ENCODE assay signal across 20 cellular contexts in genomic region chr20:4885877-4886276, GRCh38.
DNase-seq lines count a peak whose midpoint lies in the region; ATAC-seq and TF ChIP-seq lines count a peak whose summit lies in the region.
"Had no signal": no experiment of that assay in that cellular context is flagged by ENCODE, and none has a peak within 500 bp of the region (broad histone marks: within the 10 kb centered on the region; RNA-seq: fewer than 3 reads in every experiment).

No MANE protein-coding gene starts in this region.

- H3K36me3 Mint-ChIP-seq in T-helper 17 cell (ENCODE audit: low read depth), result peaks cover 11% of the 10 kb centered on the region

- peaks cover 5 to 18% of the 10 kb centered on the region in 2 experiments for H3K4me1 ChIP-seq in neutrophil (ENCODE audit: control insufficient read depth in 1 of 2, insufficient read depth in 1 of 2, low read depth in 1 of 2, low read length in 1 of 2)
- H3K4me1 ChIP-seq: BLaER1 had no signal

- H3K27ac Mint-ChIP-seq in T-helper 17 cell, result no peak overlapping the region
- H3K27ac Mint-ChIP-seq: CD8-positive, alpha-beta T cell had no signal

- H3K36me3 ChIP-seq in neutrophil, result peaks cover 21% of the 10 kb centered on the region

- in situ Hi-C loops in KBM-7 (cut with MboI; ENCODE audit: low pct_unique_long_range_greater_than_20kb, low sequenced_read_pairs), result no loop called here

- no peaks in the 10 kb centered on the region for H3K27me3 Mint-ChIP-seq in T-helper 17 cell

- H3K27ac ChIP-seq in coronary artery, result no peak overlapping the region
- peak overlapping the region; percentile 32 for H3K27ac ChIP-seq in neutrophil
- H3K27ac ChIP-seq: BLaER1, KMS-11 had no signal

- H3K9me3 ChIP-seq in neutrophil, result no peaks in the 10 kb centered on the region
- no peaks in the 10 kb centered on the region for H3K9me3 ChIP-seq in T-helper 17 cell (ENCODE audit: control insufficient read depth, low read length, poor library complexity, severe bottlenecking)
- H3K9me3 ChIP-seq: BLaER1 had no signal

- H3K27me3 ChIP-seq in neutrophil, result no peaks in the 10 kb centered on the region
- H3K27me3 ChIP-seq: BLaER1 had no signal

- no peak for TF ChIP-seq CTCF in coronary artery (IDR thresholded peaks at IDR 0.05)
- TF ChIP-seq CTCF in neutrophil (IDR thresholded peaks at IDR 0.05), result no peak

- peaks cover 4% of the 10 kb centered on the region for H3K4me1 Mint-ChIP-seq in T-helper 17 cell

- peak; percentile 37 for DNase-seq in activated CD8-positive, alpha-beta memory T cell treated with anti-CD3 and anti-CD28 coated beads, Interleukin-2, amount 50 U/mL, for 48 hours
- DNase-seq in activated CD8-positive, alpha-beta memory T cell treated with anti-CD3 and anti-CD28 coated beads, Interleukin-2, amount 50 U/mL, for 4 hours, result no peak
- DNase-seq in KBM-7 (peak; percentile 31), coronary artery (ENCODE audit: low spot score) (peak; percentile 65), mucosa of gallbladder (ENCODE audit: low spot score) (no peak), T-helper 17 cell (no peak), SKM-1 (lab: John Stamatoyannopoulos, UW; ENCODE audit: unreplicated experiment) (no peak)
- DNase-seq: Calu3; CD8-positive, alpha-beta T cell; DMS53; EL; NCI-H1048; NCI-H1436; NCI-H1930; NCI-H226; NCI-H524 treated with DMSO at 0.1 percent for 48 hours had no signal

- H3K4me3 ChIP-seq in coronary artery (no peak overlapping the region), neutrophil (ENCODE audit: low read depth in 1 of 2, low read length in 1 of 2) (no peak overlapping the region)
- H3K4me3 ChIP-seq: BLaER1 had no signal

- H3K4me3 Mint-ChIP-seq in T-helper 17 cell, result no peak overlapping the region
- H3K4me3 Mint-ChIP-seq: CD8-positive, alpha-beta T cell had no signal

- ATAC-seq in T-helper 17 cell, result no peak
- ATAC-seq: CD8-positive, alpha-beta T cell; Panc1 had no signal

Comparison
In these comparisons a context has a peak if more than half of its experiments do, and no peak if none do; other contexts are left out.
1. DNase-seq: peak in activated CD8-positive, alpha-beta memory T cell treated with anti-CD3 and anti-CD28 coated beads, Interleukin-2, amount 50 U/mL, for 48 hours (single experiment), KBM-7 (single experiment) and coronary artery (single experiment); none in activated CD8-positive, alpha-beta memory T cell treated with anti-CD3 and anti-CD28 coated beads, Interleukin-2, amount 50 U/mL, for 4 hours (single experiment), mucosa of gallbladder (single experiment), T-helper 17 cell (0 of 3) and SKM-1 (single experiment).